16 cellular contexts compared by ENCODE assay signal in the genomic region with DNA sequence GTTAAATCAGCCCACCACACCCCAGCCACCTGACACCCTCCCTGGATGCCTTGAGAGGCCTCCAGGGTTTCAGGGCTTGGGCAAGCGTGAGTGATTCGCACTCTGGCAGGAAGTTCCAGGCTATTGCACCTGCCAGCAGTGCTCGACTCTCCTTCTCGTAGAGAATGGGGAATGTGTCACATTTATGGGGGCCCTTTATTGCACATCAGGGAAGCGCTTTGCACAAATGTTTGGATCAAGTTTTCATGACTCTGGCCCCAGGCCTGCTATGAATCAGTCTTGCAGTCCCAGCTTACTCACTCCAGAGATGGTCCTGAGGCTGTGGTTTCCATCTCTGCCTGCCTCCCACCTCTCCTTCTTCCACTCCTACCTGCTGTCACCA.
DNase-seq lines count a peak whose midpoint lies in the region; TF ChIP-seq lines count a peak whose summit lies in the region.
"Had no signal": no experiment of that assay in that cellular context is flagged by ENCODE, and none has a peak within 500 bp of the region (broad histone marks: within the 10 kb centered on the region; RNA-seq: fewer than 3 reads in every experiment).

No MANE protein-coding gene starts in this region.

- H4K20me1 ChIP-seq in neural progenitor cell (ENCODE audit: low read depth) = no peaks in the 10 kb centered on the region

- H3K36me3 Mint-ChIP-seq in CD4-positive, alpha-beta memory T cell = no peaks in the 10 kb centered on the region
- no peaks in the 10 kb centered on the region for H3K36me3 Mint-ChIP-seq in neural progenitor cell

- H3K9me3 Mint-ChIP-seq in CD4-positive, alpha-beta memory T cell = peaks cover 0 to 9% (median 0%) of the 10 kb centered on the region in 8 donors
- no peaks in the 10 kb centered on the region for H3K9me3 Mint-ChIP-seq in neural progenitor cell
- H3K9me3 Mint-ChIP-seq: activated naive CD4-positive, alpha-beta T cell treated with anti-CD3 and anti-CD28 coated beads for 36 hours; dendritic cell treated with granulocyte-macrophage colony-stimulating factor and Interleukin-4, amounts not matched to agents 40 ng/mL and 50 ng/mL, for 4 days had no signal

- H3K4me3 Mint-ChIP-seq in CD4-positive, alpha-beta memory T cell = no peak overlapping the region
- H3K4me3 Mint-ChIP-seq in neural progenitor cell = no peak overlapping the region
- H3K4me3 Mint-ChIP-seq: activated naive CD4-positive, alpha-beta T cell treated with anti-CD3 and anti-CD28 coated beads for 36 hours; dendritic cell treated with granulocyte-macrophage colony-stimulating factor and Interleukin-4, amounts not matched to agents 40 ng/mL and 50 ng/mL, for 4 days had no signal

- H3K27ac Mint-ChIP-seq in CD4-positive, alpha-beta memory T cell = no peak overlapping the region
- no peak overlapping the region for H3K27ac Mint-ChIP-seq in neural progenitor cell
- H3K27ac Mint-ChIP-seq: activated naive CD4-positive, alpha-beta T cell treated with anti-CD3 and anti-CD28 coated beads for 36 hours; dendritic cell treated with granulocyte-macrophage colony-stimulating factor and Interleukin-4, amounts not matched to agents 40 ng/mL and 50 ng/mL, for 4 days had no signal

- no peaks in the 10 kb centered on the region for H3K4me1 Mint-ChIP-seq in CD4-positive, alpha-beta memory T cell
- H3K4me1 Mint-ChIP-seq in neural progenitor cell = peaks cover 5% of the 10 kb centered on the region

- H3K4me2 ChIP-seq in skeletal muscle satellite cell (ENCODE audit: low read length) (peak overlapping the region; percentile 68), neural progenitor cell (no peak overlapping the region)

- H3K27me3 ChIP-seq in skeletal muscle satellite cell (ENCODE audit: control insufficient read depth, insufficient read depth, low read length) = no peaks in the 10 kb centered on the region
- no peaks in the 10 kb centered on the region for H3K27me3 ChIP-seq in CD4-positive, alpha-beta memory T cell (ENCODE audit: insufficient read depth, low read length)
- H3K27me3 ChIP-seq in neural progenitor cell = no peaks in the 10 kb centered on the region
- H3K27me3 ChIP-seq: right lobe of liver, SJSA1, vagina had no signal

- H3K27ac ChIP-seq in CD4-positive, alpha-beta memory T cell (ENCODE audit: low read depth, low read length) = no peak overlapping the region
- no peak overlapping the region for H3K27ac ChIP-seq in neural progenitor cell
- H3K27ac ChIP-seq: right lobe of liver, SJSA1, vagina had no signal

- intact Hi-C loops in CD4-positive, alpha-beta memory T cell (cut with micrococcal nuclease) = no loop called here

- no peaks in the 10 kb centered on the region for H3K9me3 ChIP-seq in skeletal muscle satellite cell (replicated peaks; ENCODE audit: low read length)
- H3K9me3 ChIP-seq in CD4-positive, alpha-beta memory T cell (ENCODE audit: control insufficient read depth in 1 of 2, low read length in 2 of 2) = no peaks in the 10 kb centered on the region
- H3K9me3 ChIP-seq in neural progenitor cell (ENCODE audit: low read depth) = no peaks in the 10 kb centered on the region
- H3K9me3 ChIP-seq: right lobe of liver, SJSA1, vagina had no signal

- POLR2A ChIA-PET in CD4-positive, alpha-beta memory T cell (lab: Charles Lee; ENCODE audit: partially characterized antibody) = no interaction called here

- H3K9ac ChIP-seq in skeletal muscle satellite cell (ENCODE audit: low read depth, low read length) (peak overlapping the region; percentile 41), neural progenitor cell (no peak overlapping the region)

- H3F3A ChIP-seq in neural progenitor cell (ENCODE audit: low read depth) = no peaks in the 10 kb centered on the region

- DNase-seq in GM04503 (ENCODE audit: low read depth) (peak; percentile 61), RKO (ENCODE audit: low spot score) (peak; percentile 13), fibroblast of pulmonary artery (ENCODE audit: low read depth) (peak; percentile 33), NCI-H187 (lab: John Stamatoyannopoulos, UW) (no peak), GM20000 (ENCODE audit: low spot score) (no peak), neural progenitor cell (ENCODE audit: low spot score) (no peak)
- no peak for DNase-seq in CD4-positive, alpha-beta memory T cell
- DNase-seq: activated CD4-positive, alpha-beta T cell treated with anti-CD3 and anti-CD28 coated beads, Interleukin-2, amount 50 U/mL, for 1 hour; activated naive CD4-positive, alpha-beta T cell treated with anti-CD3 and anti-CD28 coated beads for 36 hours; Kasumi-1; NCI-H345; right lobe of liver had no signal

- CTCF ChIA-PET in CD4-positive, alpha-beta memory T cell (lab: Charles Lee; ENCODE audit: partially characterized antibody) = no interaction called here

- no peak overlapping the region for H2AFZ ChIP-seq in neural progenitor cell (replicated peaks)

- TF ChIP-seq CTCF in fibroblast of pulmonary artery (IDR thresholded peaks at IDR 0.05; ENCODE audit: low read length, missing control alignments) (no peak), GM20000 (IDR thresholded peaks at IDR 0.05; ENCODE audit: extremely low read depth, missing control alignments) (no peak), neural progenitor cell (IDR thresholded peaks at IDR 0.05) (no peak)

- H3K36me3 ChIP-seq in skeletal muscle satellite cell (ENCODE audit: insufficient read depth, low read length) (no peaks in the 10 kb centered on the region), neural progenitor cell (no peaks in the 10 kb centered on the region)
- no peaks in the 10 kb centered on the region for H3K36me3 ChIP-seq in CD4-positive, alpha-beta memory T cell (ENCODE audit: insufficient read depth, low read length)
- H3K36me3 ChIP-seq: right lobe of liver, SJSA1, vagina had no signal

- no peaks in the 10 kb centered on the region for H3K79me2 ChIP-seq in neural progenitor cell (ENCODE audit: low read depth)

- peaks cover 2 to 8% of the 10 kb centered on the region in 2 donors for H3K27me3 Mint-ChIP-seq in CD4-positive, alpha-beta memory T cell
- H3K27me3 Mint-ChIP-seq in neural progenitor cell (ENCODE audit: insufficient read depth, low read depth) = peaks cover 7% of the 10 kb centered on the region

- H3K4me3 ChIP-seq in fibroblast of pulmonary artery (replicated peaks; ENCODE audit: low read depth, low read length) (no peak overlapping the region), skeletal muscle satellite cell (ENCODE audit: low read length) (no peak overlapping the region), neural progenitor cell (no peak overlapping the region)
- no peak overlapping the region for H3K4me3 ChIP-seq in CD4-positive, alpha-beta memory T cell (ENCODE audit: low read length in 2 of 2)
- H3K4me3 ChIP-seq: right lobe of liver, SJSA1, vagina had no signal

- H3K4me1 ChIP-seq in skeletal muscle satellite cell (ENCODE audit: control insufficient read depth, insufficient read depth, low read length) = peaks cover 37% of the 10 kb centered on the region
- H3K4me1 ChIP-seq in CD4-positive, alpha-beta memory T cell (ENCODE audit: insufficient read depth, low read length) = no peaks in the 10 kb centered on the region
- no peaks in the 10 kb centered on the region for H3K4me1 ChIP-seq in neural progenitor cell
- H3K4me1 ChIP-seq: right lobe of liver, vagina had no signal

Comparison
In these comparisons a context has a peak if more than half of its experiments do, and no peak if none do; other contexts are left out.
1. DNase-seq: peak in GM04503 (single experiment), RKO (single experiment) and fibroblast of pulmonary artery (single experiment); none in NCI-H187 (0 of 2), GM20000 (single experiment), CD4-positive, alpha-beta memory T cell (0 of 5) and neural progenitor cell (single experiment).